Comparison of ENCODE assay signal across 15 cellular contexts in the genomic region with DNA sequence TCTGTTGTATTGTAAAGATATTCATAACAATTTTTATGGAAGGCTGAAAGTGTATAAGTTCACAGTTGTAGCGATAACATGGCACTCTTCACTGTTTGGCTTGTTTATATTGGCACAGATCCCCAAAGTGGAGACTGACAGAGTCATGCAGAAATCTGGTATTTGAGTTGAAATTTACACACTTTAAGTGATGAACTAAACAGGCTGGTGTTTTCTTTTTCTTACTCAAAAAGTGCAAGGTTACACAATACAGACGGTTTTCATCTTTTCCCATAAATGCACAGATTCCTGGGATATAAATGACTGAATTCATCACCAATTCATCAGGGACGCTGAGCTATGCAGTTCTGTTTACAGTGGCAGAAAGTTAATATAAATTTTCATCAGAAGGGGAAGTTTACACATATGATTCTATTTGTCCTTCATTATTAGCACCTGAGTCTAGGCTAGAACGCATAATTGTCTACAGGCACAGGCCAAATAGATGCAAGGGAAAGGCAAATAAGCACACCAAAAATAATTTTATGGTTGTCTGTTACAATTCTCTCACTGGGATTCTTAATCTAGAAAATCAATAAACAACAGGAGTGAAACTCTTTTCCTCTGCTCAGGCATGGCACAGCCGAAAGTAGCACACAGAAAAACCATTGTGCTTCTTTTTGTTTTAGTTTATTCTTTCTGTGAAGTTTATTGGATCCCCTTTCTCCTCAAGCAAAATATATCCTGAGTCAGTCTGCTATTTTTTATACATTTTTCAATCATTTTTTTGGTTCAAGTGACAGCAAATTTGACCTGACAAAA.
DNase-seq lines count a peak whose midpoint lies in the region; ATAC-seq, FAIRE-seq and TF ChIP-seq lines count a peak whose summit lies in the region.
"Had no signal": no experiment of that assay in that cellular context is flagged by ENCODE, and none has a peak within 500 bp of the region (broad histone marks: within the 10 kb centered on the region; RNA-seq: fewer than 3 reads in every experiment).

No MANE protein-coding gene starts in this region.

- 45 to 56% methylated on average over 5 of the region's 5 CpGs for WGBS in heart right ventricle, 2 donors

- ATAC-seq in heart right ventricle, result no peak
- no peak for ATAC-seq in activated T-cell treated with anti-CD3 and anti-CD28 coated beads, Interleukin-2, amount 50 U/mL, for 72 hours (replicated peaks in 1 of 2)
- ATAC-seq: T-helper 17 cell had no signal

- intact Hi-C loops in left ventricle myocardium inferior (cut with micrococcal nuclease) (no loop called here), heart right ventricle (cut with DNase I) (no loop called here), uterus (cut with DNase I; ENCODE audit: low total_unique reads) (no loop called here)

- H3K36me3 ChIP-seq in left ventricle myocardium inferior (no peaks in the 10 kb centered on the region), heart right ventricle (no peaks in the 10 kb centered on the region), uterus (no peaks in the 10 kb centered on the region)
- H3K36me3 ChIP-seq: neural progenitor cell had no signal

- H3K4me3 ChIP-seq in left ventricle myocardium inferior (no peak overlapping the region), heart right ventricle (no peak overlapping the region), uterus (no peak overlapping the region)
- H3K4me3 ChIP-seq: neural progenitor cell had no signal

- H3K27me3 ChIP-seq in left ventricle myocardium inferior (ENCODE audit: low read depth) (no peaks in the 10 kb centered on the region), heart right ventricle (no peaks in the 10 kb centered on the region), uterus (no peaks in the 10 kb centered on the region)
- H3K27me3 ChIP-seq: neural progenitor cell had no signal

- peak; percentile 34 for FAIRE-seq in TTC549 (lab: Jason Lieb, UNC)

- no peaks in the 10 kb centered on the region for H3K4me1 ChIP-seq in left ventricle myocardium inferior
- no peaks in the 10 kb centered on the region for H3K4me1 ChIP-seq in heart right ventricle
- no peaks in the 10 kb centered on the region for H3K4me1 ChIP-seq in uterus
- H3K4me1 ChIP-seq: neural progenitor cell had no signal

- peak overlapping the region; percentile 15 for H3K4me3 Mint-ChIP-seq in glutamatergic neuron (ENCODE audit: unreplicated experiment)
- no peak overlapping the region for H3K4me3 Mint-ChIP-seq in activated T-cell treated with anti-CD3 and anti-CD28 coated beads, Interleukin-2, amount 50 U/mL, for 72 hours
- H3K4me3 Mint-ChIP-seq: neural progenitor cell, T-helper 17 cell had no signal

- H3K9me3 ChIP-seq in left ventricle myocardium inferior (replicated peaks) (no peaks in the 10 kb centered on the region), heart right ventricle (no peaks in the 10 kb centered on the region), uterus (no peaks in the 10 kb centered on the region)

- no peak for TF ChIP-seq CTCF in left ventricle myocardium inferior (IDR thresholded peaks at IDR 0.05; ENCODE audit: borderline replicate concordance)
- TF ChIP-seq CTCF in heart right ventricle (IDR thresholded peaks at IDR 0.05), result no peak
- no peak for TF ChIP-seq CTCF in glutamatergic neuron (IDR thresholded peaks at IDR 0.05; ENCODE audit: partially characterized antibody, unreplicated experiment)
- TF ChIP-seq CTCF in uterus (IDR thresholded peaks at IDR 0.05), result no peak

- no peaks in the 10 kb centered on the region for H3K36me3 Mint-ChIP-seq in glutamatergic neuron (ENCODE audit: unreplicated experiment)
- no peaks in the 10 kb centered on the region for H3K36me3 Mint-ChIP-seq in activated T-cell treated with anti-CD3 and anti-CD28 coated beads, Interleukin-2, amount 50 U/mL, for 72 hours (ENCODE audit: insufficient read depth in 2 of 2)
- H3K36me3 Mint-ChIP-seq: neural progenitor cell had no signal

- H3K9me3 Mint-ChIP-seq in glutamatergic neuron (ENCODE audit: unreplicated experiment), result no peaks in the 10 kb centered on the region
- no peaks in the 10 kb centered on the region for H3K9me3 Mint-ChIP-seq in activated T-cell treated with anti-CD3 and anti-CD28 coated beads, Interleukin-2, amount 50 U/mL, for 72 hours
- H3K9me3 Mint-ChIP-seq: neural progenitor cell had no signal

- no peak overlapping the region for H3K27ac Mint-ChIP-seq in glutamatergic neuron (ENCODE audit: unreplicated experiment)
- no peak overlapping the region for H3K27ac Mint-ChIP-seq in activated T-cell treated with anti-CD3 and anti-CD28 coated beads, Interleukin-2, amount 50 U/mL, for 72 hours
- H3K27ac Mint-ChIP-seq: neural progenitor cell, T-helper 17 cell had no signal

- H3K27me3 Mint-ChIP-seq in glutamatergic neuron (ENCODE audit: unreplicated experiment), result no peaks in the 10 kb centered on the region
- no peaks in the 10 kb centered on the region for H3K27me3 Mint-ChIP-seq in activated T-cell treated with anti-CD3 and anti-CD28 coated beads, Interleukin-2, amount 50 U/mL, for 72 hours (ENCODE audit: low read depth)
- H3K27me3 Mint-ChIP-seq: T-helper 17 cell had no signal

- H3K27ac ChIP-seq in left ventricle myocardium inferior (replicated peaks), result peak overlapping the region; percentile 1
- no peak overlapping the region for H3K27ac ChIP-seq in heart right ventricle
- peak overlapping the region; percentile 21 to 31 for H3K27ac ChIP-seq in uterus
- H3K27ac ChIP-seq: neural progenitor cell had no signal

- peaks cover 8% of the 10 kb centered on the region for H3K4me1 Mint-ChIP-seq in glutamatergic neuron (ENCODE audit: low read depth, unreplicated experiment)
- no peaks in the 10 kb centered on the region for H3K4me1 Mint-ChIP-seq in activated T-cell treated with anti-CD3 and anti-CD28 coated beads, Interleukin-2, amount 50 U/mL, for 72 hours (ENCODE audit: low read depth)
- H3K4me1 Mint-ChIP-seq: neural progenitor cell, T-helper 17 cell had no signal

- DNase-seq in left ventricle myocardium inferior, result no peak
- DNase-seq in heart right ventricle, result no peak
- no peak for DNase-seq in glutamatergic neuron
- no peak for DNase-seq in uterus
- no peak for DNase-seq in KBM-7
- no peak for DNase-seq in activated T-cell treated with anti-CD3 and anti-CD28 coated beads, Interleukin-2, amount 50 U/mL, for 72 hours
- DNase-seq in activated CD4-positive, alpha-beta T cell treated with anti-CD3 and anti-CD28 coated beads, Interleukin-2, amount 50 U/mL, for 1 hour, result no peak
- DNase-seq: AML-193; anterior cingulate cortex; erythroblast; GOT3; stimulated activated naive CD4-positive, alpha-beta T cell; T-helper 17 cell had no signal

- in situ Hi-C loops in KBM-7 (cut with MboI; ENCODE audit: low pct_unique_long_range_greater_than_20kb, low sequenced_read_pairs), result no loop called here

- TF ChIP-seq POLR2A in uterus (IDR thresholded peaks at IDR 0.05), result no peak

Comparison
In these comparisons a context has a peak if more than half of its experiments do, and no peak if none do; other contexts are left out.
1. H3K27ac ChIP-seq: peak in left ventricle myocardium inferior (single experiment) and uterus (2 of 2); none in heart right ventricle (0 of 10).